In the genomic region with DNA sequence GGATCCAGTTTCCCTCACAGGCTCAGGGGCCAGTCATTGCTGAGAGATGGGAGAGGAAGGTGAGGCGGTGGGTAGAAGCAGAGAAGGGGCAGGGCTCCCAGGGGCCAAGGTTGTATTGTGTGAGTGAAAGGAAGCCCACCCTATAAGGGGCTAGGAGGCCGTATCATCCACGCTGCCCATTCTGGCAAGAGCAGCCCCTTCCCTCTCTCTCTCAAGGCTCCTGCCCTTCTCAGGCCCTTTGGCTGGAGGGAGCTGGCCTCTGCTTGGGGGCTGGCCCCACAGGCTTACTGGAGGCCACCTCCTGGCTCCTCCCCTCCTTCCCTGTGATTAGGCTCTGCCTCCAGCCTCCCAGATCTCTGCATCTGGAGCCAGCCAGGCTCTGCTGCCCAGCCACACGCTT, we compare ENCODE assay signal across 1 cellular context.
TF ChIP-seq lines count a peak whose summit lies in the region.

No MANE protein-coding gene starts in this region.

TF ChIP-seq in WTC11, 78 proteins besides CTCF, POLR2A, EP300 and RAD21 (continued from another document):
- TF ChIP-seq, protein P1, sequence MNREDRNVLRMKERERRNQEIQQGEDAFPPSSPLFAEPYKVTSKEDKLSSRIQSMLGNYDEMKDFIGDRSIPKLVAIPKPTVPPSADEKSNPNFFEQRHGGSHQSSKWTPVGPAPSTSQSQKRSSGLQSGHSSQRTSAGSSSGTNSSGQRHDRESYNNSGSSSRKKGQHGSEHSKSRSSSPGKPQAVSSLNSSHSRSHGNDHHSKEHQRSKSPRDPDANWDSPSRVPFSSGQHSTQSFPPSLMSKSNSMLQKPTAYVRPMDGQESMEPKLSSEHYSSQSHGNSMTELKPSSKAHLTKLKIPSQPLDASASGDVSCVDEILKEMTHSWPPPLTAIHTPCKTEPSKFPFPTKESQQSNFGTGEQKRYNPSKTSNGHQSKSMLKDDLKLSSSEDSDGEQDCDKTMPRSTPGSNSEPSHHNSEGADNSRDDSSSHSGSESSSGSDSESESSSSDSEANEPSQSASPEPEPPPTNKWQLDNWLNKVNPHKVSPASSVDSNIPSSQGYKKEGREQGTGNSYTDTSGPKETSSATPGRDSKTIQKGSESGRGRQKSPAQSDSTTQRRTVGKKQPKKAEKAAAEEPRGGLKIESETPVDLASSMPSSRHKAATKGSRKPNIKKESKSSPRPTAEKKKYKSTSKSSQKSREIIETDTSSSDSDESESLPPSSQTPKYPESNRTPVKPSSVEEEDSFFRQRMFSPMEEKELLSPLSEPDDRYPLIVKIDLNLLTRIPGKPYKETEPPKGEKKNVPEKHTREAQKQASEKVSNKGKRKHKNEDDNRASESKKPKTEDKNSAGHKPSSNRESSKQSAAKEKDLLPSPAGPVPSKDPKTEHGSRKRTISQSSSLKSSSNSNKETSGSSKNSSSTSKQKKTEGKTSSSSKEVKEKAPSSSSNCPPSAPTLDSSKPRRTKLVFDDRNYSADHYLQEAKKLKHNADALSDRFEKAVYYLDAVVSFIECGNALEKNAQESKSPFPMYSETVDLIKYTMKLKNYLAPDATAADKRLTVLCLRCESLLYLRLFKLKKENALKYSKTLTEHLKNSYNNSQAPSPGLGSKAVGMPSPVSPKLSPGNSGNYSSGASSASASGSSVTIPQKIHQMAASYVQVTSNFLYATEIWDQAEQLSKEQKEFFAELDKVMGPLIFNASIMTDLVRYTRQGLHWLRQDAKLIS (CRISPR knock-in tag; IDR thresholded peaks at IDR 0.05; ENCODE audit: borderline replicate concordance): no peak
- TF ChIP-seq JUN (CRISPR knock-in tag; IDR thresholded peaks at IDR 0.05): no peak
- no peak for TF ChIP-seq PRRX2 (CRISPR knock-in tag; IDR thresholded peaks at IDR 0.05)
- no peak for TF ChIP-seq RELA (CRISPR knock-in tag; IDR thresholded peaks at IDR 0.05; ENCODE audit: borderline replicate concordance)
- TF ChIP-seq, protein P2, sequence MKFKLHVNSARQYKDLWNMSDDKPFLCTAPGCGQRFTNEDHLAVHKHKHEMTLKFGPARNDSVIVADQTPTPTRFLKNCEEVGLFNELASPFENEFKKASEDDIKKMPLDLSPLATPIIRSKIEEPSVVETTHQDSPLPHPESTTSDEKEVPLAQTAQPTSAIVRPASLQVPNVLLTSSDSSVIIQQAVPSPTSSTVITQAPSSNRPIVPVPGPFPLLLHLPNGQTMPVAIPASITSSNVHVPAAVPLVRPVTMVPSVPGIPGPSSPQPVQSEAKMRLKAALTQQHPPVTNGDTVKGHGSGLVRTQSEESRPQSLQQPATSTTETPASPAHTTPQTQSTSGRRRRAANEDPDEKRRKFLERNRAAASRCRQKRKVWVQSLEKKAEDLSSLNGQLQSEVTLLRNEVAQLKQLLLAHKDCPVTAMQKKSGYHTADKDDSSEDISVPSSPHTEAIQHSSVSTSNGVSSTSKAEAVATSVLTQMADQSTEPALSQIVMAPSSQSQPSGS (CRISPR knock-in tag; IDR thresholded peaks at IDR 0.05; ENCODE audit: borderline replicate concordance, low read depth): no peak
- TF ChIP-seq, protein P3, sequence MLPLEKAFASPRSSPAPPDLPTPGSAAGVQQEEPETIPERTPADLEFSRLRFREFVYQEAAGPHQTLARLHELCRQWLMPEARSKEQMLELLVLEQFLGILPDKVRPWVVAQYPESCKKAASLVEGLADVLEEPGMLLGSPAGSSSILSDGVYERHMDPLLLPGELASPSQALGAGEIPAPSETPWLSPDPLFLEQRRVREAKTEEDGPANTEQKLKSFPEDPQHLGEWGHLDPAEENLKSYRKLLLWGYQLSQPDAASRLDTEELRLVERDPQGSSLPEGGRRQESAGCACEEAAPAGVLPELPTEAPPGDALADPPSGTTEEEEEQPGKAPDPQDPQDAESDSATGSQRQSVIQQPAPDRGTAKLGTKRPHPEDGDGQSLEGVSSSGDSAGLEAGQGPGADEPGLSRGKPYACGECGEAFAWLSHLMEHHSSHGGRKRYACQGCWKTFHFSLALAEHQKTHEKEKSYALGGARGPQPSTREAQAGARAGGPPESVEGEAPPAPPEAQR (CRISPR knock-in tag; IDR thresholded peaks at IDR 0.05): no peak
TF ChIP-seq in WTC11: peak in this region for 0.
